13 cellular contexts compared by ENCODE assay signal in the genomic region with DNA sequence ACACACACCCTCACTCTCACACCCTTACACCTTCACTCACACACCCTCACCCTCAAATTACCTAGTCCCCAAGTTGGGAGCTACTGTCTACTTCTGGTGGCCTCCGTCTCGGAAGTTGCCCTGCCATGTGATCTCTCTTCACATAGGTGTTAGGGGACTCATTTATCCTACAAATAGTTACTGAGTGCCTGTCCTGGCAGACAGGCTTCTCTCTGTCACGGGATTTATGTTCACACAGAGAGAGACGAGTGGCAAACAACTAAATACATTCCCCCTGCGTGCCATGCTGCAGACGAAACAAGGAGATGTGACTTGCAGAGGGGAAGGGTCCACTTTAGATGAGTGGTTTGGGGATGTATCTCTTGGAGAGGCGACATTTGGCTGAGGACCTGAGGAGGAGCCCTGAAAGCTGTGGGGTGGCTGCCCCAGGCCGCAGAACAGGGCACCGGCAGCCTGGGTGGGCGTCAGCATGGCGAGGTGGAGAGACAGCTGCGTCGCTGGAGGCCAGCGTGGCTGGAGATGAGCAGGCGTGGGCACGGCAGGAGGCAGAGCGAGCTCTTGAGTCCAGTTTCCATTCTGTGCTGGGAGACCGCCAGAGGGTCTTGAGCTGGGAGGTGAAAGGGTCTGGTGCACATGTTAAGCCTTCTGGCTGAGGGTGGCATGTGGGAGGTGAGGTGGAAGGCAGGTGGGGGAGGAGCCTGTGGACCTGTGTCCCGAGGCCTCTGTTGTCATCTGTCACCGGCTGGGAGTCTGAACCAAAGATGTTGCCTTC. TPM values are rescaled to one million over a fixed set of nuclear protein-coding genes. Genes with fewer than 3 reads are reported as not detected.
DNase-seq lines count a peak whose midpoint lies in the region; ATAC-seq, FAIRE-seq and TF ChIP-seq lines count a peak whose summit lies in the region.
"Had no signal": no experiment of that assay in that cellular context is flagged by ENCODE, and none has a peak within 500 bp of the region (broad histone marks: within the 10 kb centered on the region; RNA-seq: fewer than 3 reads in every experiment).

No MANE protein-coding gene starts in this region.

- peaks cover 18% of the 10 kb centered on the region for H3K4me1 Mint-ChIP-seq in T-helper 2 cell treated with Interferon-gamma antibody and Interleukin-4, amounts not matched to agents 5 μg/mL and 100 μg/mL, for 36 hours (ENCODE audit: low read depth)
- H3K4me1 Mint-ChIP-seq in CD8-positive, alpha-beta T cell (ENCODE audit: low read depth), result peaks cover 25% of the 10 kb centered on the region
- peaks cover 19% of the 10 kb centered on the region for H3K4me1 Mint-ChIP-seq in astrocyte (ENCODE audit: low read depth, unreplicated experiment)
- H3K4me1 Mint-ChIP-seq in nephron progenitor cell, result peaks cover 76% of the 10 kb centered on the region

- no peak overlapping the region for H3K4me3 Mint-ChIP-seq in T-helper 2 cell treated with Interferon-gamma antibody and Interleukin-4, amounts not matched to agents 5 μg/mL and 100 μg/mL, for 36 hours
- H3K4me3 Mint-ChIP-seq in CD8-positive, alpha-beta T cell, result no peak overlapping the region
- H3K4me3 Mint-ChIP-seq in astrocyte (ENCODE audit: unreplicated experiment) (no peak overlapping the region), nephron progenitor cell (peak overlapping the region; percentile 50)

- H3K27me3 Mint-ChIP-seq in T-helper 2 cell treated with Interferon-gamma antibody and Interleukin-4, amounts not matched to agents 5 μg/mL and 100 μg/mL, for 36 hours (ENCODE audit: low read depth), result no peaks in the 10 kb centered on the region
- no peaks in the 10 kb centered on the region for H3K27me3 Mint-ChIP-seq in CD8-positive, alpha-beta T cell (ENCODE audit: low read depth)
- no peaks in the 10 kb centered on the region for H3K27me3 Mint-ChIP-seq in astrocyte (ENCODE audit: low read depth, unreplicated experiment)
- no peaks in the 10 kb centered on the region for H3K27me3 Mint-ChIP-seq in nephron progenitor cell (ENCODE audit: low read depth, poor library complexity)

- POLR2A ChIA-PET in CD8-positive, alpha-beta T cell (lab: Charles Lee), result no interaction called here
- POLR2A ChIA-PET in OCI-LY7 (lab: Charles Lee), result interaction anchor here (0.5 kb wide), 1 partner anchor 376 kb away, joined by 3 read pairs; no protein-coding TSS in a partner anchor

- peaks cover 6% of the 10 kb centered on the region for H3K4me1 ChIP-seq in CD8-positive, alpha-beta T cell (ENCODE audit: insufficient read depth, low read length)
- peaks cover 17% of the 10 kb centered on the region for H3K4me1 ChIP-seq in astrocyte (ENCODE audit: insufficient read depth, low read length)
- H3K4me1 ChIP-seq in OCI-LY7 (ENCODE audit: insufficient read depth, low read length, poor library complexity, severe bottlenecking), result no peaks in the 10 kb centered on the region

- peaks cover 33% of the 10 kb centered on the region for H4K20me1 ChIP-seq in astrocyte (ENCODE audit: insufficient read depth, low read length)
- H4K20me1 ChIP-seq in OCI-LY7 (ENCODE audit: insufficient read depth, low read length), result no peaks in the 10 kb centered on the region

- no peaks in the 10 kb centered on the region for H3K27me3 ChIP-seq in CD8-positive, alpha-beta T cell (ENCODE audit: insufficient read depth, low read length)
- H3K27me3 ChIP-seq in astrocyte (ENCODE audit: insufficient read depth, low read length), result no peaks in the 10 kb centered on the region
- H3K27me3 ChIP-seq: Peyer's patch had no signal

- intact Hi-C loops in CD8-positive, alpha-beta T cell (cut with DNase I, micrococcal nuclease), result loop anchor here in 1 of 2 experiments (5.0 kb wide), 1 partner anchor 345 kb away; no protein-coding TSS in a partner anchor
- intact Hi-C loops in OCI-LY7 (cut with micrococcal nuclease; ENCODE audit: unreplicated experiment), result no loop called here

- BruUV-seq in OCI-LY7 (replicated peaks; lab: Mats Ljungman, UMichigan), result no TSS peak

- H3K27ac ChIP-seq in CD8-positive, alpha-beta T cell (ENCODE audit: low read depth, low read length), result peak overlapping the region; percentile 7
- H3K27ac ChIP-seq in astrocyte (ENCODE audit: low read depth, low read length), result no peak overlapping the region
- H3K27ac ChIP-seq in OCI-LY7 (ENCODE audit: low read depth, low read length, poor library complexity, severe bottlenecking), result no peak overlapping the region
- H3K27ac ChIP-seq: Peyer's patch had no signal

- ATAC-seq in CD8-positive, alpha-beta T cell, result no peak
- no peak for ATAC-seq in HG03342 (IDR thresholded peaks at IDR 0.05; ENCODE audit: unreplicated experiment)

- no peak overlapping the region for H3K4me2 ChIP-seq in astrocyte (ENCODE audit: low read length)
- no peak overlapping the region for H3K4me2 ChIP-seq in OCI-LY7 (ENCODE audit: low read length)

- peak overlapping the region; percentile 51 for H3K27ac Mint-ChIP-seq in T-helper 2 cell treated with Interferon-gamma antibody and Interleukin-4, amounts not matched to agents 5 μg/mL and 100 μg/mL, for 36 hours
- H3K27ac Mint-ChIP-seq in CD8-positive, alpha-beta T cell, result peak overlapping the region; percentile 83
- H3K27ac Mint-ChIP-seq in astrocyte (ENCODE audit: unreplicated experiment) (peak overlapping the region; percentile 68), nephron progenitor cell (peak overlapping the region; percentile 96)

- H3K36me3 ChIP-seq in CD8-positive, alpha-beta T cell (ENCODE audit: insufficient read depth, low read length), result peaks cover 43% of the 10 kb centered on the region
- peaks cover 30% of the 10 kb centered on the region for H3K36me3 ChIP-seq in astrocyte (ENCODE audit: insufficient read depth, low read length)
- peaks cover 42% of the 10 kb centered on the region; the same call in 1 of the 2 replicates for H3K36me3 ChIP-seq in OCI-LY7 (ENCODE audit: insufficient read depth, low read length)

- H3K9me3 Mint-ChIP-seq in T-helper 2 cell treated with Interferon-gamma antibody and Interleukin-4, amounts not matched to agents 5 μg/mL and 100 μg/mL, for 36 hours, result no peaks in the 10 kb centered on the region
- no peaks in the 10 kb centered on the region for H3K9me3 Mint-ChIP-seq in CD8-positive, alpha-beta T cell
- H3K9me3 Mint-ChIP-seq in astrocyte (ENCODE audit: unreplicated experiment) (no peaks in the 10 kb centered on the region), nephron progenitor cell (no peaks in the 10 kb centered on the region)

- H3K9me3 ChIP-seq in CD8-positive, alpha-beta T cell (ENCODE audit: low read length), result no peaks in the 10 kb centered on the region
- no peaks in the 10 kb centered on the region for H3K9me3 ChIP-seq in astrocyte (ENCODE audit: insufficient read depth, low read depth, low read length)
- no peaks in the 10 kb centered on the region for H3K9me3 ChIP-seq in OCI-LY7 (ENCODE audit: low read length)
- H3K9me3 ChIP-seq: Peyer's patch had no signal

- no peak overlapping the region for H3K9ac ChIP-seq in astrocyte (ENCODE audit: low read length)

- FAIRE-seq in astrocyte (lab: Jason Lieb, UNC), result no peak
- FAIRE-seq: endothelial cell of umbilical vein had no signal

- no peak for DNase-seq in T-helper 2 cell treated with Interferon-gamma antibody and Interleukin-4, amounts not matched to agents 5 μg/mL and 100 μg/mL, for 36 hours (ENCODE audit: low spot score)
- DNase-seq in T-helper 2 cell (no peak), astrocyte (ENCODE audit: low read depth) (no peak), nephron progenitor cell (peak; percentile 18), MV-4-11 (lab: John Stamatoyannopoulos, UW) (no peak), OCI-LY7 (ENCODE audit: low spot score) (no peak)
- DNase-seq in CD8-positive, alpha-beta T cell, result no peak
- DNase-seq: activated CD4-positive, CD25-positive, alpha-beta regulatory T cell treated with anti-CD3 and anti-CD28 coated beads, Interleukin-2, amount 50 U/mL, for 72 hours; NCI-H2029; NCI-H748 treated with DMSO at 0.1 percent for 48 hours had no signal

- H3K9me2 ChIP-seq in OCI-LY7 (ENCODE audit: insufficient read depth, low read length), result no peaks in the 10 kb centered on the region

- H3K79me2 ChIP-seq in astrocyte (ENCODE audit: insufficient read depth, low read length), result peaks cover 3% of the 10 kb centered on the region
- H3K79me2 ChIP-seq in OCI-LY7 (ENCODE audit: insufficient read depth, low read depth, low read length), result no peaks in the 10 kb centered on the region

- no peak overlapping the region for H3K4me3 ChIP-seq in CD8-positive, alpha-beta T cell (ENCODE audit: low read depth, low read length)
- H3K4me3 ChIP-seq in astrocyte (ENCODE audit: insufficient read depth, low read depth, low read length) (no peak overlapping the region), OCI-LY7 (ENCODE audit: low read depth, low read length, poor library complexity, severe bottlenecking) (no peak overlapping the region)
- H3K4me3 ChIP-seq: Peyer's patch had no signal

- H3K36me3 Mint-ChIP-seq in T-helper 2 cell treated with Interferon-gamma antibody and Interleukin-4, amounts not matched to agents 5 μg/mL and 100 μg/mL, for 36 hours (ENCODE audit: low read depth), result peaks cover 57% of the 10 kb centered on the region
- peaks cover 85% of the 10 kb centered on the region for H3K36me3 Mint-ChIP-seq in CD8-positive, alpha-beta T cell
- H3K36me3 Mint-ChIP-seq in astrocyte (ENCODE audit: low read depth, unreplicated experiment) (peaks cover 31% of the 10 kb centered on the region), nephron progenitor cell (ENCODE audit: low read depth) (peaks cover 62% of the 10 kb centered on the region)

- no peak for TF ChIP-seq CTCF in CD8-positive, alpha-beta T cell (IDR thresholded peaks at IDR 0.05)
- TF ChIP-seq CTCF in astrocyte (IDR thresholded peaks at IDR 0.05; ENCODE audit: insufficient read depth, low read depth, low read length) (no peak), nephron progenitor cell (IDR thresholded peaks at IDR 0.05) (no peak), OCI-LY7 (conservative IDR thresholded peaks at IDR 0.05; ENCODE audit: low read length) (no peak)

- H2AFZ ChIP-seq in astrocyte (ENCODE audit: low read depth, low read length) (no peak overlapping the region), OCI-LY7 (ENCODE audit: low read length) (no peak overlapping the region)

- CTCF ChIA-PET in CD8-positive, alpha-beta T cell (lab: Charles Lee), result interaction anchor here (1.4 to 5.7 kb wide), 5 partner anchors 11 to 66 kb away, joined by 3 to 45 read pairs (median 4); no protein-coding TSS in a partner anchor
- CTCF ChIA-PET in OCI-LY7 (lab: Charles Lee; ENCODE audit: unreplicated experiment), result no interaction called here

RNA-seq across cellular contexts. Expression of gene DYNLT1, which starts 17.2 kb away (rescaled TPM):
- total RNA-seq in CD8-positive, alpha-beta T cell, result 100 to 1,000 TPM; 109 TPM
- total RNA-seq in astrocyte (169 and 173 TPM in 2 replicates), OCI-LY7 (2022) (45.8 and 49.2 TPM in 2 replicates)
- 23.9 and 29.3 TPM in 2 replicates for total RNA-seq in OCI-LY7 (2014; rRNA removed; shearing (Covaris generic))

RNA-seq across cellular contexts. Expression of gene SYTL3, which starts 22.5 kb away (rescaled TPM):
- 10 to 100 TPM; 38.2 to 44.6 TPM for total RNA-seq in CD8-positive, alpha-beta T cell
- 0.82 and 1.2 TPM in 2 replicates for total RNA-seq in astrocyte
- total RNA-seq in OCI-LY7 (2014; rRNA removed; shearing (Covaris generic)), result 0.32 TPM in 1 of 2 replicates, not detected in the other
- total RNA-seq in OCI-LY7 (2022), result 0.89 TPM in 2 replicates

Comparison
In these comparisons a context has a peak if more than half of its experiments do, and no peak if none do; other contexts are left out.
1. RNA of gene SYTL3, which starts 22.5 kb away (total RNA-seq): 38.2 to 44.6 TPM in CD8-positive, alpha-beta T cell; 0.82 to 1.2 TPM in astrocyte and 0.32 to 0.89 TPM in OCI-LY7; every median in the first group is over 10 times any median in the second.
2. Peak in every context shown above with its lines, with median percentiles within 50 percentile points of each other: H3K27ac Mint-ChIP-seq.